In the genomic region with DNA sequence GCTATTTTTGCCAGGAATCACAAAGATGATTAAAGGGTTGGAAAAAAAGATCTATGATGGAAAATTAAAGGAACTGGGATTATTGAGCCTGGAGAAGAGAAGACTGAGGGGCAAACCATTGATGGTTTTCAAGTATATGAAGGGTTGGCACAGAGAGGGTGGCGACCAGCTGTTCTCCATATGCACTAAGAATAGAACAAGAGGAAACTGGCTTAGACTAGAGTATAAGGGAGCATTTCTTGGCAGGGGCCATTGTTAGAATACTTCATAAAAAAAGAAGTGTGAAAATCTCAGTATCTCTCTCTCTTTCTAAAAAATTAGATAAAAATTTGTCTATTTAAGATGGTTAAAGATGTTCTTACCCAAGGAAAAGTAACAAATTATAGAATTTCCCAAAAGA, we compare ENCODE assay signal across 17 cellular contexts.
"Had no signal": no experiment of that assay in that cellular context is flagged by ENCODE, and none has a peak within 500 bp of the region (broad histone marks: within the 10 kb centered on the region; RNA-seq: fewer than 3 reads in every experiment).

No MANE protein-coding gene starts in this region.

- H3K9me3 Mint-ChIP-seq: T-cell had no signal

- ATAC-seq: Panc1, PC-3, T-cell had no signal

- H3K4me1 Mint-ChIP-seq: T-cell had no signal

- DNase-seq: KBM-7, MG63, NCI-H1092 treated with DMSO at 0.1 percent for 48 hours, NCI-H1436, NCI-H187 treated with DMSO at 0.1 percent for 48 hours, NCI-H2029 treated with DMSO at 0.1 percent for 48 hours, NCI-H2227 treated with DMSO at 0.1 percent for 48 hours, NCI-H510A, NCI-H524 treated with DMSO at 0.1 percent for 48 hours, NCI-H69, NCI-H774, PC-3, SHP77, SK-N-SH, SW 1271, T-cell had no signal

- H3K4me3 Mint-ChIP-seq: T-cell had no signal

- H3K27ac Mint-ChIP-seq: T-cell had no signal

- H3K36me3 Mint-ChIP-seq: T-cell had no signal
